ENCODE assay signal across 2 cellular contexts in genomic region chr12:81809829-81810595, GRCh38.
TF ChIP-seq lines count a peak whose summit lies in the region.

No MANE protein-coding gene starts in this region.

TF ChIP-seq in HepG2, 621 proteins besides CTCF, POLR2A, EP300 and RAD21 (continued from another document):
- TF ChIP-seq ZBTB10 (CRISPR knock-in tag; IDR thresholded peaks at IDR 0.05; ENCODE audit: borderline replicate concordance) = no peak
- TF ChIP-seq, protein P1, sequence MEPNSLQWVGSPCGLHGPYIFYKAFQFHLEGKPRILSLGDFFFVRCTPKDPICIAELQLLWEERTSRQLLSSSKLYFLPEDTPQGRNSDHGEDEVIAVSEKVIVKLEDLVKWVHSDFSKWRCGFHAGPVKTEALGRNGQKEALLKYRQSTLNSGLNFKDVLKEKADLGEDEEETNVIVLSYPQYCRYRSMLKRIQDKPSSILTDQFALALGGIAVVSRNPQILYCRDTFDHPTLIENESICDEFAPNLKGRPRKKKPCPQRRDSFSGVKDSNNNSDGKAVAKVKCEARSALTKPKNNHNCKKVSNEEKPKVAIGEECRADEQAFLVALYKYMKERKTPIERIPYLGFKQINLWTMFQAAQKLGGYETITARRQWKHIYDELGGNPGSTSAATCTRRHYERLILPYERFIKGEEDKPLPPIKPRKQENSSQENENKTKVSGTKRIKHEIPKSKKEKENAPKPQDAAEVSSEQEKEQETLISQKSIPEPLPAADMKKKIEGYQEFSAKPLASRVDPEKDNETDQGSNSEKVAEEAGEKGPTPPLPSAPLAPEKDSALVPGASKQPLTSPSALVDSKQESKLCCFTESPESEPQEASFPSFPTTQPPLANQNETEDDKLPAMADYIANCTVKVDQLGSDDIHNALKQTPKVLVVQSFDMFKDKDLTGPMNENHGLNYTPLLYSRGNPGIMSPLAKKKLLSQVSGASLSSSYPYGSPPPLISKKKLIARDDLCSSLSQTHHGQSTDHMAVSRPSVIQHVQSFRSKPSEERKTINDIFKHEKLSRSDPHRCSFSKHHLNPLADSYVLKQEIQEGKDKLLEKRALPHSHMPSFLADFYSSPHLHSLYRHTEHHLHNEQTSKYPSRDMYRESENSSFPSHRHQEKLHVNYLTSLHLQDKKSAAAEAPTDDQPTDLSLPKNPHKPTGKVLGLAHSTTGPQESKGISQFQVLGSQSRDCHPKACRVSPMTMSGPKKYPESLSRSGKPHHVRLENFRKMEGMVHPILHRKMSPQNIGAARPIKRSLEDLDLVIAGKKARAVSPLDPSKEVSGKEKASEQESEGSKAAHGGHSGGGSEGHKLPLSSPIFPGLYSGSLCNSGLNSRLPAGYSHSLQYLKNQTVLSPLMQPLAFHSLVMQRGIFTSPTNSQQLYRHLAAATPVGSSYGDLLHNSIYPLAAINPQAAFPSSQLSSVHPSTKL (CRISPR knock-in tag; IDR thresholded peaks at IDR 0.05) = no peak

TF ChIP-seq in SK-N-SH, 30 proteins besides CTCF, POLR2A, EP300 and RAD21 (continued from another document):
- no peak for TF ChIP-seq REST (IDR thresholded peaks at IDR 0.05; ENCODE audit: low read depth, low read length)
- TF ChIP-seq MXI1 (IDR thresholded peaks at IDR 0.05; ENCODE audit: low read depth, low read length) = no peak
